1 cellular context compared by ENCODE assay signal in genomic region chr14:27688823-27689444, GRCh38.
TF ChIP-seq lines count a peak whose summit lies in the region.

No MANE protein-coding gene starts in this region.

TF ChIP-seq in H1, 55 proteins besides CTCF, POLR2A, EP300 and RAD21 (continued from another document):
- TF ChIP-seq CBX8 (IDR thresholded peaks at IDR 0.05; ENCODE audit: borderline replicate concordance, low read depth, low read length): no peak
